In the genomic region with DNA sequence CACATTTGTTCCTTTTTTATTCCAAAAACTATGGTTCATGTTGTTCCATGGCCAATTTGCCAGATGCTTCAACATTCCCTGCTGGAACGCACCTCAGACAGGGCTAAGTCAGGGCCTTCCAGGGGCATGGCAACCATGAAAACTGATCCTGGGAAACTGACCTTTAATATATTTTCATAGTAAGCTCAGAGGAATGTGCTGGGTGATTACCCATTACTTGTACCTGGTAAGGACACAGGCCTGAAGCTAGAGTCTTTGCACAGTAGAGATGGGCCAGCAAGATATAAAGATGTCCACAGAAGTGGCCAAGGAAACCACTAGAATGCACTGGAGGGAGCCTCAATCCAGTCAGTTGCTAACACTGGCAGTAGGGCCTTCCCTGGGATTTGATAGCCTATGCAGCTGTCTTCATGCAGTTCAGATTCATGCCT, we compare ENCODE assay signal across 11 cellular contexts.
"Had no signal": no experiment of that assay in that cellular context is flagged by ENCODE, and none has a peak within 500 bp of the region (broad histone marks: within the 10 kb centered on the region; RNA-seq: fewer than 3 reads in every experiment).

No MANE protein-coding gene starts in this region.

- H3K27ac ChIP-seq: foreskin keratinocyte, parathyroid adenoma, tibial nerve had no signal

- DNase-seq: activated CD4-positive, alpha-beta T cell treated with anti-CD3 and anti-CD28 coated beads, Interleukin-2, amount 50 U/mL, for 4 hours; activated gamma-delta T cell; activated T-cell treated with anti-CD3 and anti-CD28 coated beads, Interleukin-2, amount 50 U/mL, for 48 hours; foreskin keratinocyte; naive B cell had no signal

- H3K36me3 ChIP-seq: tibial nerve had no signal

- H3K9me3 ChIP-seq: tibial nerve had no signal

- H3K4me1 ChIP-seq: foreskin keratinocyte, parathyroid adenoma, tibial nerve had no signal

- ATAC-seq: esophagus mucosa; foreskin keratinocyte; stimulated activated memory B cell treated with anti-CD40 and anti-IgM and Interleukin-4, amounts not matched to agents 10 μg/mL and 1 μg/mL and 100 μg/mL, for 72 hours had no signal

- FAIRE-seq: endometrium, keratinocyte had no signal

- H3K79me2 ChIP-seq: parathyroid adenoma had no signal

- H3K27me3 ChIP-seq: foreskin keratinocyte, tibial nerve had no signal

- H3K4me3 ChIP-seq: tibial nerve had no signal

- H3K9ac ChIP-seq: parathyroid adenoma had no signal

- H2AFZ ChIP-seq: parathyroid adenoma had no signal
